ENCODE assay signal across 12 cellular contexts in genomic region chr14:21255385-21256101, GRCh38. TPM values are rescaled to one million over a fixed set of nuclear protein-coding genes. Genes with fewer than 3 reads are reported as not detected.
DNase-seq lines count a peak whose midpoint lies in the region; ATAC-seq and TF ChIP-seq lines count a peak whose summit lies in the region.
"Had no signal": no experiment of that assay in that cellular context is flagged by ENCODE, and none has a peak within 500 bp of the region (broad histone marks: within the 10 kb centered on the region; RNA-seq: fewer than 3 reads in every experiment).

No MANE protein-coding gene starts in this region.

- no peak for TF ChIP-seq CTCF in PC-9 (conservative IDR thresholded peaks at IDR 0.05)
- no peak for TF ChIP-seq CTCF in psoas muscle (IDR thresholded peaks at IDR 0.05)
- TF ChIP-seq CTCF in GM13976 (IDR thresholded peaks at IDR 0.05; ENCODE audit: borderline replicate concordance, control extremely low read depth, extremely low read depth, insufficient read depth, missing control alignments), result no peak

- peaks cover 59% of the 10 kb centered on the region for H3K4me1 Mint-ChIP-seq in activated CD4-positive, alpha-beta T cell treated with anti-CD3 and anti-CD28 coated beads, Interleukin-2, amount 10 ng/mL, durations not matched to agents 7 days and 5 days

- H3K4me3 Mint-ChIP-seq in activated CD4-positive, alpha-beta T cell treated with anti-CD3 and anti-CD28 coated beads, Interleukin-2, amount 10 ng/mL, durations not matched to agents 7 days and 5 days, result no peak overlapping the region

- no peaks in the 10 kb centered on the region for H3K27me3 Mint-ChIP-seq in activated CD4-positive, alpha-beta T cell treated with anti-CD3 and anti-CD28 coated beads, Interleukin-2, amount 10 ng/mL, durations not matched to agents 7 days and 5 days

- peaks cover 98% of the 10 kb centered on the region for H4K20me1 ChIP-seq in PC-9 (ENCODE audit: insufficient read depth)

- intact Hi-C loops in PC-9 (cut with micrococcal nuclease; ENCODE audit: unreplicated experiment), result no loop called here
- intact Hi-C loops in psoas muscle (cut with DNase I), result no loop called here

- peaks cover 100% of the 10 kb centered on the region for H3K79me2 ChIP-seq in PC-9 (ENCODE audit: low read depth)

- CTCF ChIA-PET in activated CD4-positive, alpha-beta T cell treated with anti-CD3 and anti-CD28 coated beads, Interleukin-2, amount 10 ng/mL, durations not matched to agents 7 days and 5 days (lab: Charles Lee), result interaction anchor here (0.7 to 2.7 kb wide), 6 partner anchors 8 to 151 kb away, joined by 3 to 14 read pairs (median 3); no protein-coding TSS in a partner anchor
- CTCF ChIA-PET in PC-9 (lab: Charles Lee), result interaction anchor here (0.7 kb wide), 1 partner anchor 83 kb away, joined by 6 read pairs; no protein-coding TSS in a partner anchor

- peaks cover 92% of the 10 kb centered on the region for H3F3A ChIP-seq in PC-9 (ENCODE audit: insufficient read depth, low read depth)

- 65 to 79% (median 67%) methylated on average over 4 of the region's 4 CpGs for WGBS in psoas muscle, 3 donors

- H3K4me2 ChIP-seq in PC-9, result no peak overlapping the region

- H3K27ac ChIP-seq in PC-9 (peak overlapping the region; percentile 45; the same call in 1 of the 2 replicates), psoas muscle (peak overlapping the region; percentile 4)

- no peak for ATAC-seq in psoas muscle

- no peaks in the 10 kb centered on the region for H3K9me2 ChIP-seq in PC-9 (ENCODE audit: insufficient read depth)

- POLR2A ChIA-PET in activated CD4-positive, alpha-beta T cell treated with anti-CD3 and anti-CD28 coated beads, Interleukin-2, amount 10 ng/mL, durations not matched to agents 7 days and 5 days (lab: Charles Lee), result interaction anchor here (0.6 kb wide), 1 partner anchor 63 kb away, joined by 5 read pairs; no protein-coding TSS in a partner anchor
- POLR2A ChIA-PET in PC-9 (lab: Charles Lee; ENCODE audit: unreplicated experiment), result interaction anchor here (0.6 kb wide), 1 partner anchor 129 kb away, joined by 5 read pairs; no protein-coding TSS in a partner anchor

- peaks cover 75% of the 10 kb centered on the region for H3K36me3 Mint-ChIP-seq in activated CD4-positive, alpha-beta T cell treated with anti-CD3 and anti-CD28 coated beads, Interleukin-2, amount 10 ng/mL, durations not matched to agents 7 days and 5 days (ENCODE audit: low read depth)

- H3K4me1 ChIP-seq in PC-9 (replicated peaks; ENCODE audit: insufficient read depth), result peaks cover 6% of the 10 kb centered on the region; the same call in 1 of the 2 replicates
- H3K4me1 ChIP-seq in psoas muscle, result peaks cover 52% of the 10 kb centered on the region

- no peaks in the 10 kb centered on the region for H3K9me3 Mint-ChIP-seq in activated CD4-positive, alpha-beta T cell treated with anti-CD3 and anti-CD28 coated beads, Interleukin-2, amount 10 ng/mL, durations not matched to agents 7 days and 5 days

- H3K4me3 ChIP-seq in PC-9, result no peak overlapping the region
- H3K4me3 ChIP-seq in psoas muscle, result no peak overlapping the region

- BruUV-seq in PC-9 (replicated peaks; lab: Mats Ljungman, UMichigan), result no TSS peak

- no peaks in the 10 kb centered on the region for H3K27me3 ChIP-seq in PC-9 (ENCODE audit: insufficient read depth, low read depth)
- no peaks in the 10 kb centered on the region for H3K27me3 ChIP-seq in psoas muscle (ENCODE audit: insufficient read depth in 3 of 3, low read length in 2 of 3)

- H3K9me3 ChIP-seq in PC-9 (ENCODE audit: insufficient read depth, low read depth) (no peaks in the 10 kb centered on the region), psoas muscle (no peaks in the 10 kb centered on the region)

- DNase-seq in activated CD4-positive, alpha-beta T cell treated with anti-CD3 and anti-CD28 coated beads, Interleukin-2, amount 10 ng/mL, durations not matched to agents 7 days and 5 days, result no peak
- DNase-seq in activated CD4-positive, alpha-beta T cell treated with anti-CD3 and anti-CD28 coated beads for 48 hours, result no peak
- DNase-seq in PC-9 (no peak), dermis blood vessel endothelial cell (peak; percentile 40), psoas muscle (no peak), GM13976 (ENCODE audit: low spot score) (no peak), NCI-H1092 treated with DMSO at 0.1 percent for 48 hours (lab: John Stamatoyannopoulos, UW) (no peak), C1 segment of cervical spinal cord (lab: John Stamatoyannopoulos, UW) (no peak)
- DNase-seq: activated CD4-positive, alpha-beta T cell treated with anti-CD3 and anti-CD28 coated beads for 1 hour; NCI-H1105 treated with DMSO at 0.1 percent for 48 hours; OCI-M1 had no signal

- in situ Hi-C loops in GM13976 (cut with MboI; ENCODE audit: low sequenced_read_pairs, unreplicated experiment), result no loop called here

- no peak overlapping the region for H2AFZ ChIP-seq in PC-9

- peak overlapping the region; percentile 69 for H3K27ac Mint-ChIP-seq in activated CD4-positive, alpha-beta T cell treated with anti-CD3 and anti-CD28 coated beads, Interleukin-2, amount 10 ng/mL, durations not matched to agents 7 days and 5 days

- peaks cover 77% of the 10 kb centered on the region for H3K36me3 ChIP-seq in PC-9 (ENCODE audit: low read depth)
- peaks cover 15 to 90% of the 10 kb centered on the region in 2 donors for H3K36me3 ChIP-seq in psoas muscle (ENCODE audit: insufficient read depth in 1 of 2, low read depth in 1 of 2)

RNA-seq across cellular contexts. Expression of gene HNRNPC, which starts 13.7 kb away (rescaled TPM):
- total RNA-seq in activated CD4-positive, alpha-beta T cell treated with anti-CD3 and anti-CD28 coated beads, Interleukin-2, amount 10 ng/mL, durations not matched to agents 7 days and 5 days, result 100 to 1,000 TPM; 684 to 863 TPM
- total RNA-seq in PC-9 (2021) (486 and 550 TPM in 2 replicates), dermis blood vessel endothelial cell (601 and 625 TPM in 2 replicates), psoas muscle (100 to 1,000 TPM; 217 to 310 (median 245) TPM)
- polyA plus RNA-seq in psoas muscle, result 100 to 1,000 TPM; 215 to 290 (median 282) TPM

RNA-seq across cellular contexts. Expression of gene RPGRIP1, which starts 24.3 kb away (rescaled TPM):
- total RNA-seq in activated CD4-positive, alpha-beta T cell treated with anti-CD3 and anti-CD28 coated beads, Interleukin-2, amount 10 ng/mL, durations not matched to agents 7 days and 5 days, result not detected
- total RNA-seq in PC-9 (2021) (0.75 and 2.1 TPM in 2 replicates), dermis blood vessel endothelial cell (0.33 TPM in 1 of 2 replicates, not detected in the other), psoas muscle (not detected)
- polyA plus RNA-seq in psoas muscle, result under 1 TPM in 2 of 3 donors, not detected in 1; 0.04 to 0.15 TPM
- polyA plus RNA-seq: AG04450 had no signal
